5 cellular contexts compared by ENCODE assay signal in genomic region chr12:7905600-7906125, GRCh38. TPM values are rescaled to one million over a fixed set of nuclear protein-coding genes. Genes with fewer than 3 reads are reported as not detected.
"Had no signal": no experiment of that assay in that cellular context is flagged by ENCODE, and none has a peak within 500 bp of the region (broad histone marks: within the 10 kb centered on the region; RNA-seq: fewer than 3 reads in every experiment).

No MANE protein-coding gene starts in this region.

RNA-seq across cellular contexts. Expression of gene SLC2A14, which starts 32.9 kb away (rescaled TPM):
- total RNA-seq: gastrocnemius medialis, SK-MEL-5 had no signal
- polyA plus RNA-seq: heart right ventricle, right cardiac atrium, spleen had no signal
